Comparison of ENCODE assay signal across 17 cellular contexts in the genomic region with DNA sequence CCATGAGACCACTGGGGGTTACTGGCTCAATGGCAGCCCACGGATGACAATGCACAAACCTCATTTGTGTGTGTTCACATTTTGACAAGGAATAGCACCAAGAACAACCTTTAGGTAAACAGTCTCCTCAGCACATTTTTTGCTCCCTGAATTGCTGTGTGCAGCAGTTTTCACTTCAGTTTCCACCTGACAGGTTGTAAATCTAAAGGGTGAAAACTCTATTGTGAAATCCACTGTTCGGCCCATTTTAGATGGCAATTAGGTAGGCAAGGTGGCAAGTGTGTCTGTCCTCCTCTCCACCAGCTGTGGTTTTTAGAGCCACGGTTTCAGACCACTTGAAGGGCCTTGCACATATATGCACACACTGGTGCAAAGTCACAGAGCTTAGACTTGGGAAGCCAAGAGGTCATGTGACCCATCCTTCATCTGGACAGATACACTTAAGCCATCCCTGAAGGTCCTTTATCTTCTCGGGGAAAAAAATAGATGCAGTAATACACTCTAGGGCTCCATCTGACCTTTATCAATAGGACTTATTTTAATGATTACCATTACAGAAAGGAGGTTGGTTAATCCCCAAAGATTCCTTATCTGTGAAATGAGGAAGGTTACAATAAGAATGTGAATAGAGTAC. TPM values are rescaled to one million over a fixed set of nuclear protein-coding genes. Genes with fewer than 3 reads are reported as not detected.
DNase-seq lines count a peak whose midpoint lies in the region; ATAC-seq and TF ChIP-seq lines count a peak whose summit lies in the region.
"Had no signal": no experiment of that assay in that cellular context is flagged by ENCODE, and none has a peak within 500 bp of the region (broad histone marks: within the 10 kb centered on the region; RNA-seq: fewer than 3 reads in every experiment).

No MANE protein-coding gene starts in this region.

- H3K4me1 Mint-ChIP-seq in type B pancreatic cell (ENCODE audit: unreplicated experiment): peaks cover 18% of the 10 kb centered on the region

- intact Hi-C loops in right lobe of liver (cut with DNase I): no loop called here

- H3K27me3 ChIP-seq in right lobe of liver: no peaks in the 10 kb centered on the region
- H3K27me3 ChIP-seq: BLaER1 had no signal

- TF ChIP-seq POLR2A in right lobe of liver (IDR thresholded peaks at IDR 0.05): no peak

- H3K4me3 ChIP-seq in right lobe of liver: no peak overlapping the region
- H3K4me3 ChIP-seq: BLaER1, HAP-1 had no signal

- H3K4me3 Mint-ChIP-seq in type B pancreatic cell: peak overlapping the region; percentile 22

- H3K36me3 ChIP-seq in right lobe of liver: peaks cover 0 to 16% (median 3%) of the 10 kb centered on the region in 4 donors
- H3K36me3 ChIP-seq: BLaER1, HAP-1 had no signal

- peak overlapping the region in 2 of 3 donors; percentile 15 to 77 for H3K27ac ChIP-seq in right lobe of liver
- H3K27ac ChIP-seq: 22Rv1, BLaER1 had no signal

- H3K9me3 Mint-ChIP-seq in type B pancreatic cell: no peaks in the 10 kb centered on the region

- 41% methylated on average over 4 of the region's 4 CpGs for WGBS in right lobe of liver (ENCODE audit: insufficient coverage, low coverage, low lambda C conversion rate, missing lambda C conversion rate)

- peak in 1 of 4 donors; percentile 13 for ATAC-seq in right lobe of liver
- ATAC-seq: SK-N-SH treated with all-trans-retinoic acid at 6 μM for 48 hours had no signal

- H3K36me3 Mint-ChIP-seq in type B pancreatic cell: peaks cover 4% of the 10 kb centered on the region

- TF ChIP-seq CTCF in right lobe of liver (IDR thresholded peaks at IDR 0.05) (no peak), type B pancreatic cell (conservative IDR thresholded peaks at IDR 0.05) (no peak)

- H3K27me3 Mint-ChIP-seq in type B pancreatic cell: no peaks in the 10 kb centered on the region

- peaks cover 0 to 61% (median 13%) of the 10 kb centered on the region in 4 donors for H3K4me1 ChIP-seq in right lobe of liver
- H3K4me1 ChIP-seq: BLaER1, HAP-1 had no signal

- peak overlapping the region; percentile 68 for H3K27ac Mint-ChIP-seq in type B pancreatic cell

- DNase-seq in NCI-H82 (lab: John Stamatoyannopoulos, UW): peak; percentile 50
- no peak for DNase-seq in NCI-H82 treated with DMSO at 0.1 percent for 48 hours (lab: John Stamatoyannopoulos, UW; ENCODE audit: unreplicated experiment)
- peak; percentile 87 for DNase-seq in RPMI8226
- no peak for DNase-seq in right lobe of liver
- no peak for DNase-seq in type B pancreatic cell (ENCODE audit: extremely low spot score, unreplicated experiment)
- DNase-seq in NCI-H1694 (lab: John Stamatoyannopoulos, UW): no peak
- no peak for DNase-seq in NCI-H2029 treated with DMSO at 0.1 percent for 48 hours (lab: John Stamatoyannopoulos, UW)
- DNase-seq in AG20443 (ENCODE audit: low spot score): no peak
- DNase-seq: DND-41, NCI-H2029, NCI-H774, SHP77 had no signal

- H3K9me3 ChIP-seq in right lobe of liver: no peaks in the 10 kb centered on the region
- H3K9me3 ChIP-seq: BLaER1, HAP-1 had no signal

RNA-seq across cellular contexts. Expression of a gene that starts 23.2 kb away (rescaled TPM):
- total RNA-seq in right lobe of liver (100 to 1,000 TPM in 5 of 6 experiments, 10 to 100 TPM in 1; 95.8 to 190 (median 174) TPM), type B pancreatic cell (ENCODE audit: low replicate concordance) (2.1 and 3.8 TPM in 2 replicates)

RNA-seq across cellular contexts. Expression of a gene that starts 29.8 kb away (rescaled TPM):
- total RNA-seq in right lobe of liver: 10 to 100 TPM; 41.4 to 97.8 (median 69.1) TPM
- 0.43 and 1.0 TPM in 2 replicates for total RNA-seq in type B pancreatic cell (ENCODE audit: low replicate concordance)

RNA-seq across cellular contexts. Expression of a gene that starts 30.5 kb away (rescaled TPM):
- total RNA-seq in right lobe of liver: 1 to 10 TPM in 2 of 6 experiments, under 1 TPM in 4; 0.19 to 1.8 (median 0.89) TPM
- total RNA-seq in type B pancreatic cell (ENCODE audit: low replicate concordance): 0.29 TPM in 1 of 2 replicates, not detected in the other
- total RNA-seq: MCF 10A had no signal

Comparison
In these comparisons a context has a peak if more than half of its experiments do, and no peak if none do; other contexts are left out.
1. DNase-seq: peak in NCI-H82 (single experiment) and RPMI8226 (single experiment); none in NCI-H82 treated with DMSO at 0.1 percent for 48 hours (single experiment), right lobe of liver (0 of 3), type B pancreatic cell (single experiment), NCI-H1694 (single experiment), NCI-H2029 treated with DMSO at 0.1 percent for 48 hours (single experiment) and AG20443 (single experiment).
2. RNA of a gene that starts 23.2 kb away (total RNA-seq): 95.8 to 190 TPM in right lobe of liver; 2.1 to 3.8 TPM in type B pancreatic cell; every median in the first group is over 10 times any median in the second.
3. RNA of a gene that starts 29.8 kb away (total RNA-seq): 41.4 to 97.8 TPM in right lobe of liver; 0.43 to 1.0 TPM in type B pancreatic cell; every median in the first group is over 10 times any median in the second.